Comparison of ENCODE assay signal across 40 cellular contexts in the genomic region with DNA sequence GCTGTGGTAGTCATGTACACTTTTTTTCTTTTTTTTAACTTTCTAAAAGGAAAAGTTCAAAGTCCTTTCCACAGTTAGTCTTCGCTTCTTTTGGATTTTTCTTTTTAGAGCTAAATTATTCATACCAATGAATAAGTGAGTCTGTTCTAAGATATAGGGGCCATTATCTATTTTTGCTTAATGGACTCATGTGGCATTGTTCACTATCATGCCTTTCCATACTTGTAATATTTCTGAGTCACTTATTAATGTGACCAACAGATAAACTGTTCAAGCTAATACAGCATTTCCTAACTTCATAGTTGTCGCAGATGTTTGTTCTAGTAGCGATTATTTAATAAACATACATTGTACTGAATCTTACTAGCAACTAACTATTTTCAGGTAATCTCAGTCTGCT. TPM values are rescaled to one million over a fixed set of nuclear protein-coding genes. Genes with fewer than 3 reads are reported as not detected.
"Had no signal": no experiment of that assay in that cellular context is flagged by ENCODE, and none has a peak within 500 bp of the region (broad histone marks: within the 10 kb centered on the region; RNA-seq: fewer than 3 reads in every experiment).

No MANE protein-coding gene starts in this region.

- H3K27ac ChIP-seq: breast epithelium, epithelial cell of prostate, gastroesophageal sphincter, neutrophil, right lobe of liver, skin epidermis, upper lobe of left lung, vagina had no signal

- ATAC-seq: activated CD4-positive, CD25-positive, alpha-beta regulatory T cell treated with anti-CD3 and anti-CD28 coated beads, Interleukin-2, amount 50 U/mL, for 24 hours; activated naive CD8-positive, alpha-beta T cell treated with anti-CD3 and anti-CD28 coated beads, Interleukin-2, amount 50 U/mL, for 24 hours; gastroesophageal sphincter; left colon; right lobe of liver; stimulated activated effector memory CD8-positive, alpha-beta T cell treated with anti-CD3 and anti-CD28 coated beads, Interleukin-12 subunit alpha, Interleukin-12 subunit beta, amount 100 ng/mL, for 72 hours had no signal

- H3K4me1 Mint-ChIP-seq: activated naive CD4-positive, alpha-beta T cell treated with anti-CD3 and anti-CD28 coated beads, Interleukin-2, amount 50 U/mL, for 24 hours; activated naive CD8-positive, alpha-beta T cell treated with anti-CD3 and anti-CD28 coated beads, Interleukin-2, amount 50 U/mL, for 24 hours; immature natural killer cell; nephron progenitor cell; stimulated activated effector memory CD8-positive, alpha-beta T cell treated with anti-CD3 and anti-CD28 coated beads, Interleukin-12 subunit alpha, Interleukin-12 subunit beta, amount 100 ng/mL, for 72 hours had no signal

- DNase-seq: activated CD4-positive, alpha-beta memory T cell treated with anti-CD3 and anti-CD28 coated beads for 36 hours; activated CD4-positive, alpha-beta T cell treated with anti-CD3 and anti-CD28 coated beads, Interleukin-2, amount 10 ng/mL, durations not matched to agents 24 days and 14 days; activated CD8-positive, alpha-beta memory T cell treated with anti-CD3 and anti-CD28 coated beads, Interleukin-2, amount 50 U/mL, for 4 hours; activated gamma-delta T cell treated with Interleukin-2 at 50 U/mL for 16 hours; activated naive CD8-positive, alpha-beta T cell treated with anti-CD3 and anti-CD28 coated beads, Interleukin-2, amount 50 U/mL, for 24 hours; activated T-cell treated with anti-CD3 and anti-CD28 coated beads, Interleukin-2, amount 50 U/mL, for 1 hour; amygdala; central memory CD4-positive, alpha-beta T cell; effector CD8-positive, alpha-beta T cell; head of caudate nucleus; hypothalamus; immature natural killer cell; kidney; left colon; mammary epithelial cell; naive B cell; nephron progenitor cell; right lobe of liver; stimulated activated CD4-positive, alpha-beta T cell treated with anti-CD3 and anti-CD28 coated beads, Interleukin-12 subunit alpha, Interleukin-12 subunit beta, amount 100 ng/mL, for 4 hours; stimulated activated CD4-positive, alpha-beta T cell treated with anti-CD3 and anti-CD28 coated beads, Interleukin-4, amount 100 ng/mL, for 24 hours; substantia nigra; T-helper 2 cell; upper lobe of left lung had no signal

- H3K27ac Mint-ChIP-seq: activated CD4-positive, alpha-beta memory T cell treated with anti-CD3 and anti-CD28 coated beads for 36 hours; activated CD4-positive, alpha-beta T cell treated with anti-CD3 and anti-CD28 coated beads, Interleukin-2, amount 10 ng/mL, durations not matched to agents 24 days and 14 days; activated naive CD4-positive, alpha-beta T cell treated with anti-CD3 and anti-CD28 coated beads, Interleukin-2, amount 50 U/mL, for 24 hours; activated naive CD8-positive, alpha-beta T cell treated with anti-CD3 and anti-CD28 coated beads, Interleukin-2, amount 50 U/mL, for 24 hours; immature natural killer cell; naive B cell; nephron progenitor cell; progenitor cell of endocrine pancreas; stimulated activated effector memory CD8-positive, alpha-beta T cell treated with anti-CD3 and anti-CD28 coated beads, Interleukin-12 subunit alpha, Interleukin-12 subunit beta, amount 100 ng/mL, for 72 hours; stimulated activated naive CD8-positive, alpha-beta T cell treated with anti-CD3 and anti-CD28 coated beads, Interleukin-15, Interleukin-2, amounts not matched to agents 100 ng/mL and 50 ng/mL, for 24 hours had no signal

- H3K36me3 ChIP-seq: breast epithelium, right lobe of liver, vagina had no signal

- H3K9me3 Mint-ChIP-seq: activated CD4-positive, alpha-beta memory T cell treated with anti-CD3 and anti-CD28 coated beads for 36 hours; activated CD4-positive, alpha-beta T cell treated with anti-CD3 and anti-CD28 coated beads, Interleukin-2, amount 10 ng/mL, durations not matched to agents 24 days and 14 days; activated naive CD4-positive, alpha-beta T cell treated with anti-CD3 and anti-CD28 coated beads, Interleukin-2, amount 50 U/mL, for 24 hours; activated naive CD8-positive, alpha-beta T cell treated with anti-CD3 and anti-CD28 coated beads, Interleukin-2, amount 50 U/mL, for 24 hours; immature natural killer cell; naive B cell; nephron progenitor cell; stimulated activated effector memory CD8-positive, alpha-beta T cell treated with anti-CD3 and anti-CD28 coated beads, Interleukin-12 subunit alpha, Interleukin-12 subunit beta, amount 100 ng/mL, for 72 hours; stimulated activated naive CD8-positive, alpha-beta T cell treated with anti-CD3 and anti-CD28 coated beads, Interleukin-15, Interleukin-2, amounts not matched to agents 100 ng/mL and 50 ng/mL, for 24 hours had no signal

- H3K4me1 ChIP-seq: breast epithelium, gastroesophageal sphincter, right lobe of liver, vagina had no signal

- H3K4me3 Mint-ChIP-seq: activated CD4-positive, alpha-beta memory T cell treated with anti-CD3 and anti-CD28 coated beads for 36 hours; activated CD4-positive, alpha-beta T cell treated with anti-CD3 and anti-CD28 coated beads, Interleukin-2, amount 10 ng/mL, durations not matched to agents 24 days and 14 days; activated naive CD4-positive, alpha-beta T cell treated with anti-CD3 and anti-CD28 coated beads, Interleukin-2, amount 50 U/mL, for 24 hours; activated naive CD8-positive, alpha-beta T cell treated with anti-CD3 and anti-CD28 coated beads, Interleukin-2, amount 50 U/mL, for 24 hours; immature natural killer cell; naive B cell; nephron progenitor cell; stimulated activated effector memory CD8-positive, alpha-beta T cell treated with anti-CD3 and anti-CD28 coated beads, Interleukin-12 subunit alpha, Interleukin-12 subunit beta, amount 100 ng/mL, for 72 hours; stimulated activated naive CD8-positive, alpha-beta T cell treated with anti-CD3 and anti-CD28 coated beads, Interleukin-15, Interleukin-2, amounts not matched to agents 100 ng/mL and 50 ng/mL, for 24 hours had no signal

- H3K9me3 ChIP-seq: breast epithelium, gastroesophageal sphincter, neutrophil, right lobe of liver, upper lobe of left lung, vagina had no signal

- H3K36me3 Mint-ChIP-seq: activated CD4-positive, alpha-beta memory T cell treated with anti-CD3 and anti-CD28 coated beads for 36 hours; activated naive CD4-positive, alpha-beta T cell treated with anti-CD3 and anti-CD28 coated beads, Interleukin-2, amount 50 U/mL, for 24 hours; naive B cell; stimulated activated effector memory CD8-positive, alpha-beta T cell treated with anti-CD3 and anti-CD28 coated beads, Interleukin-12 subunit alpha, Interleukin-12 subunit beta, amount 100 ng/mL, for 72 hours had no signal

- H3K27me3 ChIP-seq: right lobe of liver, upper lobe of left lung, vagina had no signal

- H3K4me3 ChIP-seq: breast epithelium, gastroesophageal sphincter, right lobe of liver, skin epidermis, upper lobe of left lung, vagina had no signal

RNA-seq across cellular contexts. Expression of a gene that starts 8.0 kb away (rescaled TPM):
- total RNA-seq: activated CD4-positive, alpha-beta memory T cell treated with anti-CD3 and anti-CD28 coated beads for 36 hours; activated CD4-positive, alpha-beta T cell treated with anti-CD3 and anti-CD28 coated beads, Interleukin-2, amount 10 ng/mL, durations not matched to agents 24 days and 14 days; activated CD8-positive, alpha-beta memory T cell treated with anti-CD3 and anti-CD28 coated beads for 36 hours; dermis microvascular lymphatic vessel endothelial cell; kidney; liver; mammary epithelial cell; mucosa of gallbladder; osteocyte; progenitor cell of endocrine pancreas; renal cortical epithelial cell; right lobe of liver; vagina had no signal
